In genomic region chr12:52258335-52258901, GRCh38 we compare ENCODE assay signal across 1 cellular context.
TF ChIP-seq lines count a peak whose summit lies in the region.

No MANE protein-coding gene starts in this region.

TF ChIP-seq in endothelial cell of umbilical vein, 7 proteins besides CTCF, POLR2A, EP300 and RAD21:
- TF ChIP-seq MYC (IDR thresholded peaks at IDR 0.05; ENCODE audit: low read depth, low read length) (no peak), GATA2 (IDR thresholded peaks at IDR 0.05; ENCODE audit: insufficient read depth, insufficient read length, low read depth, low read length) (no peak), EZH2 (IDR thresholded peaks at IDR 0.05; ENCODE audit: borderline replicate concordance, low read depth, low read length, severe bottlenecking) (peak; percentile 70), POLR2AphosphoS5 (IDR thresholded peaks at IDR 0.05; ENCODE audit: insufficient read depth, low read depth, low read length) (no peak), JUN (IDR thresholded peaks at IDR 0.05; ENCODE audit: borderline replicate concordance, insufficient read depth, insufficient read length, low read depth) (no peak), MAX (IDR thresholded peaks at IDR 0.05; ENCODE audit: insufficient read depth, insufficient read length) (no peak)
